ENCODE assay signal across 1 cellular context in genomic region chr20:40634891-40635290, GRCh38.
TF ChIP-seq lines count a peak whose summit lies in the region.

No MANE protein-coding gene starts in this region.

TF ChIP-seq in HepG2, 621 proteins besides CTCF, POLR2A, EP300 and RAD21 (continued from another document):
- TF ChIP-seq SIN3A (IDR thresholded peaks at IDR 0.05; ENCODE audit: borderline replicate concordance, low read depth, low read length), result no peak
- no peak for TF ChIP-seq ZNF264 (CRISPR knock-in tag; IDR thresholded peaks at IDR 0.05)
- TF ChIP-seq U2AF2 (IDR thresholded peaks at IDR 0.05; ENCODE audit: low read depth, low read length), result no peak
